ENCODE assay signal across 12 cellular contexts in genomic region chr7:55594414-55594813, GRCh38. TPM values are rescaled to one million over a fixed set of nuclear protein-coding genes. Genes with fewer than 3 reads are reported as not detected.
DNase-seq lines count a peak whose midpoint lies in the region; ATAC-seq, FAIRE-seq and TF ChIP-seq lines count a peak whose summit lies in the region.
"Had no signal": no experiment of that assay in that cellular context is flagged by ENCODE, and none has a peak within 500 bp of the region (broad histone marks: within the 10 kb centered on the region; RNA-seq: fewer than 3 reads in every experiment).

No MANE protein-coding gene starts in this region.

- FAIRE-seq in HepG2 (lab: Jason Lieb, UNC) (no peak), HTR-8/SVneo (lab: Jason Lieb, UNC) (no peak)
- FAIRE-seq: GM19239 had no signal

- H3K56ac ChIP-seq in mesendoderm (ENCODE audit: low read length) = no peak overlapping the region

- H3K9me3 ChIP-seq in HepG2 (ENCODE audit: low read length) = no peaks in the 10 kb centered on the region
- no peaks in the 10 kb centered on the region for H3K9me3 ChIP-seq in right lobe of liver
- H3K9me3 ChIP-seq in endodermal cell (ENCODE audit: control insufficient read depth, low read length) = no peaks in the 10 kb centered on the region
- H3K9me3 ChIP-seq: BLaER1, Caco-2 had no signal

- H2AFZ ChIP-seq in HepG2 (ENCODE audit: low read length) = no peak overlapping the region

- POLR2A ChIA-PET in HepG2 (lab: Yijun Ruan, JAX) = no interaction called here

- H3K27me3 ChIP-seq in HepG2 (ENCODE audit: control insufficient read depth in 1 of 2, insufficient read depth in 2 of 2, low read length in 2 of 2) (peaks cover 0 to 7% of the 10 kb centered on the region in 2 experiments; a peak in 2 of 5 replicates), right lobe of liver (no peaks in the 10 kb centered on the region), endodermal cell (ENCODE audit: control insufficient read depth, insufficient read depth, low read length, poor library complexity, severe bottlenecking) (no peaks in the 10 kb centered on the region), mesendoderm (ENCODE audit: insufficient read depth, low read length, poor library complexity) (no peaks in the 10 kb centered on the region)
- H3K27me3 ChIP-seq: BLaER1 had no signal

- TF ChIP-seq CTCF in HepG2 (CRISPR knock-in tag; IDR thresholded peaks at IDR 0.05) (no peak), right lobe of liver (IDR thresholded peaks at IDR 0.05) (no peak), endodermal cell (conservative IDR thresholded peaks at IDR 0.05) (no peak), glutamatergic neuron (IDR thresholded peaks at IDR 0.05; ENCODE audit: partially characterized antibody, unreplicated experiment) (no peak)

- H4K5ac ChIP-seq in mesendoderm (ENCODE audit: low read length) = no peak overlapping the region

- H3K27me3 Mint-ChIP-seq in endodermal cell (ENCODE audit: insufficient read depth) (peaks cover 6% of the 10 kb centered on the region), glutamatergic neuron (ENCODE audit: unreplicated experiment) (peaks cover 9% of the 10 kb centered on the region)

- H3K23ac ChIP-seq in mesendoderm (ENCODE audit: low read length) = no peak overlapping the region

- H3K27ac Mint-ChIP-seq in endodermal cell (no peak overlapping the region), glutamatergic neuron (ENCODE audit: unreplicated experiment) (no peak overlapping the region)

- H3K27ac ChIP-seq in HepG2 (ENCODE audit: extremely low read length, insufficient read depth, low read length) (no peak overlapping the region), right lobe of liver (no peak overlapping the region), endodermal cell (ENCODE audit: low read depth, low read length) (no peak overlapping the region), mesendoderm (ENCODE audit: low read depth, low read length) (no peak overlapping the region)
- H3K27ac ChIP-seq: BLaER1 had no signal

- BruUV-seq in HepG2 (replicated peaks; lab: Mats Ljungman, UMichigan) = no TSS peak

- no peaks in the 10 kb centered on the region for H3K36me3 ChIP-seq in HepG2 (replicated peaks in 1 of 2; ENCODE audit: control insufficient read depth in 1 of 2, insufficient read depth in 2 of 2, low read length in 2 of 2)
- no peaks in the 10 kb centered on the region for H3K36me3 ChIP-seq in right lobe of liver
- H3K36me3 ChIP-seq in endodermal cell (ENCODE audit: control insufficient read depth, insufficient read depth, low read length) = no peaks in the 10 kb centered on the region
- H3K36me3 ChIP-seq in mesendoderm (ENCODE audit: control insufficient read depth, insufficient read depth, low read length) = no peaks in the 10 kb centered on the region
- H3K36me3 ChIP-seq: BLaER1 had no signal

- H3K4me2 ChIP-seq in HepG2 (ENCODE audit: low read depth, low read length) (no peak overlapping the region; the same call in 1 of the 2 replicates), mesendoderm (ENCODE audit: low read length) (no peak overlapping the region)
- H3K4me2 ChIP-seq: BLaER1 had no signal

- H3K79me2 ChIP-seq in HepG2 (ENCODE audit: insufficient read depth, low read length) (no peaks in the 10 kb centered on the region), mesendoderm (ENCODE audit: control insufficient read depth, insufficient read depth, low read length) (no peaks in the 10 kb centered on the region)

- intact Hi-C loops in HepG2 (cut with micrococcal nuclease; ENCODE audit: unreplicated experiment) = no loop called here
- intact Hi-C loops in right lobe of liver (cut with DNase I) = loop anchor here in 1 of 2 donors (5.0 kb wide), 1 partner anchor 317 kb away; no protein-coding TSS in a partner anchor

- no peaks in the 10 kb centered on the region for H3K9me3 Mint-ChIP-seq in endodermal cell
- H3K9me3 Mint-ChIP-seq in glutamatergic neuron (ENCODE audit: unreplicated experiment) = no peaks in the 10 kb centered on the region
- H3K9me3 Mint-ChIP-seq: CD8-positive, alpha-beta memory T cell had no signal

- H3K36me3 Mint-ChIP-seq in endodermal cell (ENCODE audit: low read depth) (no peaks in the 10 kb centered on the region), glutamatergic neuron (ENCODE audit: unreplicated experiment) (no peaks in the 10 kb centered on the region)

- no peak overlapping the region for H3K9ac ChIP-seq in HepG2 (ENCODE audit: insufficient read depth, low read depth, low read length)
- no peak overlapping the region for H3K9ac ChIP-seq in endodermal cell (ENCODE audit: extremely low read depth, low read length, poor library complexity, severe bottlenecking)
- no peak overlapping the region for H3K9ac ChIP-seq in mesendoderm (ENCODE audit: low read length)
- H3K9ac ChIP-seq: BLaER1 had no signal

- H4K8ac ChIP-seq in mesendoderm (ENCODE audit: low read depth, low read length) = no peak overlapping the region

- H4K20me1 ChIP-seq in HepG2 (ENCODE audit: insufficient read depth, low read length) = no peaks in the 10 kb centered on the region
- H4K20me1 ChIP-seq: BLaER1 had no signal

- TF ChIP-seq EP300 in HepG2 (IDR thresholded peaks at IDR 0.05; ENCODE audit: low read depth in 2 of 2, low read length in 2 of 2) = no peak
- no peak for TF ChIP-seq EP300 in HepG2 (CRISPR knock-in tag; IDR thresholded peaks at IDR 0.05; ENCODE audit: borderline replicate concordance)

- no peaks in the 10 kb centered on the region for H3K79me1 ChIP-seq in mesendoderm (ENCODE audit: low read length)

- H3K4me1 Mint-ChIP-seq in endodermal cell = no peaks in the 10 kb centered on the region
- no peaks in the 10 kb centered on the region for H3K4me1 Mint-ChIP-seq in glutamatergic neuron (ENCODE audit: low read depth, unreplicated experiment)

- H3K4me1 ChIP-seq in HepG2 (ENCODE audit: insufficient read depth, low read length) = peaks cover 6% of the 10 kb centered on the region; the same call in 1 of the 2 replicates
- no peaks in the 10 kb centered on the region for H3K4me1 ChIP-seq in right lobe of liver
- no peaks in the 10 kb centered on the region for H3K4me1 ChIP-seq in endodermal cell (ENCODE audit: control insufficient read depth, insufficient read depth, low read length)
- H3K4me1 ChIP-seq in mesendoderm (ENCODE audit: control insufficient read depth, low read depth, low read length) = no peaks in the 10 kb centered on the region
- H3K4me1 ChIP-seq: BLaER1, Caco-2 had no signal

- no peak overlapping the region for H2BK120ac ChIP-seq in mesendoderm (ENCODE audit: low read depth, low read length)

- WGBS in HepG2 (ENCODE audit: low lambda C conversion rate) = 20% methylated on average over 5 of the region's 10 CpGs
- WGBS in right lobe of liver (ENCODE audit: insufficient coverage, low coverage, low lambda C conversion rate, missing lambda C conversion rate) = 87% methylated on average over 3 of the region's 10 CpGs
- WGBS in endodermal cell (ENCODE audit: insufficient coverage in 1 of 2, insufficient read length in 1 of 2), 2 experiments = 81 to 93% methylated on average over 9 to 10 of the region's 10 CpGs
- WGBS in mesendoderm (ENCODE audit: extremely low coverage, insufficient coverage, low lambda C conversion rate) = no CpG with 5 or more reads among the region's 10 CpGs

- H3K4ac ChIP-seq in mesendoderm (ENCODE audit: low read depth, low read length) = no peak overlapping the region

- TF ChIP-seq POLR2A in HepG2 (IDR thresholded peaks at IDR 0.05; ENCODE audit: insufficient read depth in 1 of 2, low read depth in 2 of 2, low read length in 2 of 2) = no peak
- TF ChIP-seq POLR2A in right lobe of liver (IDR thresholded peaks at IDR 0.05) = no peak

- H3K4me3 ChIP-seq in HepG2 (replicated peaks in 1 of 3; ENCODE audit: insufficient read depth in 1 of 3, low read depth in 2 of 3, low read length in 3 of 3) (no peak overlapping the region), right lobe of liver (no peak overlapping the region), endodermal cell (ENCODE audit: low read length) (no peak overlapping the region), mesendoderm (ENCODE audit: low read length) (no peak overlapping the region)
- H3K4me3 ChIP-seq: BLaER1, K562 had no signal

- DNase-seq in HepG2 (ENCODE audit: low spot score) (no peak), right lobe of liver (no peak), endodermal cell (peak; percentile 35), mesendoderm (peak; percentile 7), glutamatergic neuron (no peak), NCI-H526 treated with DMSO at 0.1 percent for 48 hours (lab: John Stamatoyannopoulos, UW) (no peak), HTR-8/SVneo (ENCODE audit: insufficient read length, low spot score) (no peak)

- CTCF ChIA-PET in HepG2 (lab: Yijun Ruan, JAX; ENCODE audit: low intra/inter-chr PET ratio, low total read pairs) = no interaction called here

- H3K18ac ChIP-seq in mesendoderm (ENCODE audit: low read length) = no peak overlapping the region

- ATAC-seq in HepG2 (peak; percentile 14), right lobe of liver (no peak)

- H2BK15ac ChIP-seq in mesendoderm (replicated peaks; ENCODE audit: low read depth) = no peak overlapping the region

- no peak overlapping the region for H2AK5ac ChIP-seq in mesendoderm (ENCODE audit: low read length)

- in situ Hi-C loops in HepG2 (cut with HindIII; ENCODE audit: extremely low pct_ligation_motif_present, low pct_unique_long_range_greater_than_20kb) = loop anchor here (10.0 kb wide), 2 partner anchors 160 to 320 kb away; no protein-coding TSS in a partner anchor

- TF ChIP-seq RAD21 in HepG2 (CRISPR knock-in tag; IDR thresholded peaks at IDR 0.05) = no peak

- H3K4me3 Mint-ChIP-seq in endodermal cell = no peak overlapping the region
- H3K4me3 Mint-ChIP-seq in glutamatergic neuron (ENCODE audit: unreplicated experiment) = no peak overlapping the region
- H3K4me3 Mint-ChIP-seq: CD8-positive, alpha-beta memory T cell had no signal

- H2BK5ac ChIP-seq in mesendoderm (ENCODE audit: low read length) = no peak overlapping the region

RNA-seq across cellular contexts. Expression of gene VOPP1, which starts 22.1 kb away (rescaled TPM):
- total RNA-seq in HepG2 (2016; rRNA removed; fragmentation: Illumina TruSeq; extraction: Trizol) (49.9 and 55.3 TPM in 2 replicates), right lobe of liver (10 to 100 TPM; 15.8 to 30.3 (median 23.2) TPM), endodermal cell (10 to 100 TPM; 48.8 to 53.6 TPM), glutamatergic neuron (ENCODE audit: unreplicated experiment) (30.6 TPM)
- 29.6 and 31.7 TPM in 2 replicates for total RNA-seq in HepG2 (2016; cell fraction: cytosol; rRNA removed; fragmentation: Illumina TruSeq; extraction: Trizol; ENCODE audit: low read depth)
- 43.7 and 56.7 TPM in 2 replicates for total RNA-seq in HepG2 (2016; cell fraction: insoluble cytoplasmic fraction; rRNA removed; fragmentation: Illumina TruSeq; extraction: Trizol)
- total RNA-seq in HepG2 (2016; cell fraction: membrane; rRNA removed; fragmentation: Illumina TruSeq; extraction: Trizol) = 74.9 and 78.9 TPM in 2 replicates
- total RNA-seq in HepG2 (2016; cell fraction: nucleus; rRNA removed; fragmentation: Illumina TruSeq; extraction: Trizol) = 43.5 and 50.2 TPM in 2 replicates
- 21.3 and 21.8 TPM in 2 replicates for polyA plus RNA-seq in HepG2 (2011; rRNA removed)
- polyA plus RNA-seq in HepG2 (2011; cell fraction: cytosol; rRNA removed) = 21.1 and 24.6 TPM in 2 replicates
- polyA plus RNA-seq in HepG2 (2011; cell fraction: nucleus; rRNA removed) = 12.5 and 14.4 TPM in 2 replicates
- polyA plus RNA-seq in HepG2 (2012) = 24.1 and 26.8 TPM in 2 replicates
- 32.1 and 36.4 TPM in 2 replicates for polyA plus RNA-seq in HepG2 (2016; cell fraction: cytosol; fragmentation: Illumina TruSeq; extraction: Trizol; ENCODE audit: low read depth)
- polyA plus RNA-seq in HepG2 (2016; cell fraction: insoluble cytoplasmic fraction; fragmentation: Illumina TruSeq; extraction: Trizol; ENCODE audit: low read depth) = 38.0 and 40.3 TPM in 2 replicates
- polyA plus RNA-seq in HepG2 (2016; cell fraction: membrane; fragmentation: Illumina TruSeq; extraction: Trizol; ENCODE audit: low read depth) = 62.2 and 67.1 TPM in 2 replicates
- 49.8 and 50.9 TPM in 2 replicates for polyA plus RNA-seq in HepG2 (2016; cell fraction: nucleus; fragmentation: Illumina TruSeq; extraction: Trizol; ENCODE audit: insufficient read depth, low read depth)
- polyA minus RNA-seq in HepG2 (2011; rRNA and poly(A)+ RNA removed; ENCODE audit: low replicate concordance) = 59.2 and 63.5 TPM in 2 replicates
- 28.0 and 28.5 TPM in 2 replicates for polyA minus RNA-seq in HepG2 (2011; cell fraction: cytosol; rRNA and poly(A)+ RNA removed)
- 19.4 and 23.2 TPM in 2 replicates for polyA minus RNA-seq in HepG2 (2011; cell fraction: nucleus; rRNA and poly(A)+ RNA removed)
- polyA plus RNA-seq in endodermal cell (2013, experiment 1 of 2) = 58.9 TPM
- polyA plus RNA-seq in endodermal cell (2013, experiment 2 of 2) = 58.6 TPM
- polyA plus RNA-seq in mesendoderm (2013, experiment 1 of 2) = 36.4 TPM
- polyA plus RNA-seq in mesendoderm (2013, experiment 2 of 2) = 36.7 TPM

Comparison
In these comparisons a context has a peak if more than half of its experiments do, and no peak if none do; other contexts are left out.
1. DNase-seq: peak in endodermal cell (single experiment) and mesendoderm (single experiment); none in HepG2 (single experiment), right lobe of liver (0 of 3), glutamatergic neuron (single experiment), NCI-H526 treated with DMSO at 0.1 percent for 48 hours (single experiment) and HTR-8/SVneo (single experiment).